In genomic region chrX:132957211-132958085, GRCh38 we compare ENCODE assay signal across 8 cellular contexts. TPM values are rescaled to one million over a fixed set of nuclear protein-coding genes. Genes with fewer than 3 reads are reported as not detected.
DNase-seq lines count a peak whose midpoint lies in the region; ATAC-seq and TF ChIP-seq lines count a peak whose summit lies in the region.

No MANE protein-coding gene starts in this region.

- no peaks in the 10 kb centered on the region for H3K36me3 ChIP-seq in PC-3 (ENCODE audit: low read depth, low read length)
- H3K36me3 ChIP-seq in ovary: no peaks in the 10 kb centered on the region

- H3F3A ChIP-seq in PC-3 (ENCODE audit: low read length, unreplicated experiment): no peaks in the 10 kb centered on the region

- peaks cover 54% of the 10 kb centered on the region for H3K4me1 ChIP-seq in PC-3 (ENCODE audit: insufficient read depth, low read length)
- peaks cover 2% of the 10 kb centered on the region for H3K4me1 ChIP-seq in ovary (ENCODE audit: insufficient read depth)

- intact Hi-C loops in PC-3 (cut with micrococcal nuclease): loop anchor here (5.0 to 10.0 kb wide), 2 partner anchors 280 to 323 kb away; no protein-coding TSS in a partner anchor
- intact Hi-C loops in ovary (cut with DNase I): loop anchor here in 2 of 4 donors (10.0 kb wide), 2 partner anchors 203 to 213 kb away; no protein-coding TSS in a partner anchor

- no peak for TF ChIP-seq EP300 in ovary (IDR thresholded peaks at IDR 0.05)

- peak overlapping the region; percentile 79 for H3K4me2 ChIP-seq in PC-3 (ENCODE audit: low read length)

- peak; percentile 25 for ATAC-seq in PC-3
- ATAC-seq in GM19328 (IDR thresholded peaks at IDR 0.05; ENCODE audit: unreplicated experiment): no peak

- no peaks in the 10 kb centered on the region for H3K9me2 ChIP-seq in PC-3 (replicated peaks; ENCODE audit: low read length)

- 0 out of 2 replicates have a peak, but pooled peaks cover 12% of the 10 kb centered on the region for H3K79me2 ChIP-seq in PC-3 (ENCODE audit: low read length)

- TF ChIP-seq CTCF in PC-3 (conservative IDR thresholded peaks at IDR 0.05; ENCODE audit: low read depth, low read length) (no peak), epithelial cell of proximal tubule (conservative IDR thresholded peaks at IDR 0.05; ENCODE audit: low read depth, low read length) (no peak), ovary (IDR thresholded peaks at IDR 0.05) (no peak)

- H3K27ac ChIP-seq in PC-3 (ENCODE audit: low read length): no peak overlapping the region
- H3K27ac ChIP-seq in ovary: peak overlapping the region; percentile 30 to 58

- H3K4me3 ChIP-seq in PC-3 (ENCODE audit: low read length) (peak overlapping the region; percentile 71), epithelial cell of proximal tubule (ENCODE audit: low read depth, low read length) (peak overlapping the region; percentile 50), ovary (peak overlapping the region; percentile 39)

- WGBS in ovary, 3 donors: 33 to 54% (median 54%) methylated on average over 74 to 87 of the region's 87 CpGs

- H3K9me3 ChIP-seq in PC-3 (ENCODE audit: low read length): no peaks in the 10 kb centered on the region
- no peaks in the 10 kb centered on the region for H3K9me3 ChIP-seq in ovary

- no peaks in the 10 kb centered on the region for H4K20me1 ChIP-seq in PC-3 (ENCODE audit: low read length)

- CTCF ChIA-PET in PC-3 (lab: Charles Lee): interaction anchor here (0.6 kb wide), 2 partner anchors 48 to 242 kb away, joined by 5 to 6 read pairs; no protein-coding TSS in a partner anchor

- H2AFZ ChIP-seq in PC-3 (ENCODE audit: low read length): peak overlapping the region; percentile 71

- H3K27me3 ChIP-seq in PC-3 (ENCODE audit: low read length) (no peaks in the 10 kb centered on the region), ovary (no peaks in the 10 kb centered on the region)

- POLR2A ChIA-PET in PC-3 (lab: Charles Lee; ENCODE audit: unreplicated experiment): interaction anchor here (0.6 kb wide), 1 partner anchor 218 kb away, joined by 3 read pairs; no protein-coding TSS in a partner anchor

- peak overlapping the region; percentile 77 for H3K9ac ChIP-seq in PC-3 (ENCODE audit: low read length)

- no TSS peak for BruUV-seq in PC-3 (replicated peaks; lab: Mats Ljungman, UMichigan)

- peak; percentile 33 for DNase-seq in Daoy (ENCODE audit: low read depth)
- no peak for DNase-seq in PC-3
- DNase-seq in epithelial cell of proximal tubule (ENCODE audit: low read depth): no peak
- DNase-seq in ovary: peak; percentile 42 to 72 (median 51)
- no peak for DNase-seq in dermis blood vessel endothelial cell
- no peak for DNase-seq in cerebellar nuclear complex (lab: John Stamatoyannopoulos, UW)
- no peak for DNase-seq in inferior parietal cortex (ENCODE audit: extremely low spot score)

- no peak for TF ChIP-seq POLR2A in ovary (IDR thresholded peaks at IDR 0.05)

RNA-seq across cellular contexts. Expression of gene HS6ST2, which starts 1.0 kb away (rescaled TPM):
- total RNA-seq in Daoy (2014; rRNA removed; shearing (Covaris generic)): 10.1 and 12.9 TPM in 2 replicates
- total RNA-seq in PC-3 (2014; rRNA removed): 6.1 and 7.4 TPM in 2 replicates
- total RNA-seq in epithelial cell of proximal tubule: 9.2 and 10.5 TPM in 2 replicates
- 10 to 100 TPM in 5 of 7 donors, 1 to 10 TPM in 2; 6.8 to 29.0 (median 14.4) TPM for total RNA-seq in ovary
- 10 to 100 TPM in 1 of 2 donors, 1 to 10 TPM in 1; 5.9 to 12.9 TPM for polyA plus RNA-seq in ovary
- total RNA-seq in dermis blood vessel endothelial cell: under 0.01 and 0.19 TPM in 2 replicates

Comparison
In these comparisons a context has a peak if more than half of its experiments do, and no peak if none do; other contexts are left out.
1. DNase-seq: peak in Daoy (single experiment) and ovary (5 of 5); none in PC-3 (single experiment), epithelial cell of proximal tubule (single experiment), dermis blood vessel endothelial cell (single experiment), cerebellar nuclear complex (0 of 2) and inferior parietal cortex (single experiment).
2. Peak in every context shown above with its lines, with median percentiles within 50 percentile points of each other: H3K4me3 ChIP-seq.